ENCODE assay signal across 17 cellular contexts in the genomic region with DNA sequence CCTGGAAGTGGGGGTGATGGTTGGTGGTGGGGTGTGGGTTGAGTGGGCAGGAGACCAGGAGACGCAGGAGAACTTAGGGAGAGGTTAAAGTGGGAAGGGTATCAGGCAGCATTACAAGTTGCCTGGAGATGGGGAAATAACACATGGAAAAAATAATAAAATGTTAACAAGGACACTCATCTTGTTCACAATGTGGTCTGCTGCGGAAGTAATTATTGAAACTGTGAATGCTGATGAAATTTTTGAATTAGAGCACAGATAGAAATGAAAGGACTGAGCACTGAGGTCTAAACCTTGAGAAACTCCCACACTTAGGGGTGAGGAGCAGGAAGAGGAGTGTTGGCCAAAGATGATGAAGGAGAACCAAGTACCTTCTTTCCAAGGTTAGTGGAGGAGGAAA.
"Had no signal": no experiment of that assay in that cellular context is flagged by ENCODE, and none has a peak within 500 bp of the region (broad histone marks: within the 10 kb centered on the region; RNA-seq: fewer than 3 reads in every experiment).

No MANE protein-coding gene starts in this region.

- FAIRE-seq: frontal cortex, keratinocyte had no signal

- H3K27ac ChIP-seq: lower lobe of right lung, neutrophil, parathyroid adenoma, sigmoid colon, transverse colon, upper lobe of right lung, uterus had no signal

- ATAC-seq: left ventricle myocardium superior; lower lobe of right lung; natural killer cell; right cardiac atrium; stimulated activated memory B cell treated with anti-CD40 and anti-IgM and Interleukin-4, amounts not matched to agents 10 μg/mL and 1 μg/mL and 100 μg/mL, for 72 hours; stimulated activated naive CD8-positive, alpha-beta T cell treated with anti-CD3 and anti-CD28 coated beads, Interleukin-15, Interleukin-2, amounts not matched to agents 100 U/mL and 50 U/mL, for 24 hours; upper lobe of right lung had no signal

- H3K9me3 ChIP-seq: lower lobe of right lung, neutrophil, sigmoid colon, transverse colon, upper lobe of right lung, uterus had no signal

- DNase-seq: dorsolateral prefrontal cortex; effector CD4-positive, alpha-beta T cell; left ventricle myocardium superior; lower lobe of right lung; natural killer cell; right cardiac atrium; sigmoid colon; stimulated activated CD4-positive, alpha-beta T cell treated with anti-CD3 and anti-CD28 coated beads, Interleukin-4, amount 100 ng/mL, for 4 hours; stimulated activated naive CD8-positive, alpha-beta T cell treated with anti-CD3 and anti-CD28 coated beads, Interleukin-15, Interleukin-2, amounts not matched to agents 100 U/mL and 50 U/mL, for 24 hours; transverse colon; upper lobe of right lung; uterus had no signal

- H3K9ac ChIP-seq: parathyroid adenoma had no signal

- H3K36me3 ChIP-seq: lower lobe of right lung, neutrophil, sigmoid colon, transverse colon, upper lobe of right lung, uterus had no signal

- H3K4me3 ChIP-seq: dorsolateral prefrontal cortex, lower lobe of right lung, sigmoid colon, transverse colon, upper lobe of right lung, uterus had no signal

- H3K4me1 ChIP-seq: lower lobe of right lung, parathyroid adenoma, upper lobe of right lung, uterus had no signal

- H3K79me2 ChIP-seq: parathyroid adenoma had no signal

- H3K27me3 ChIP-seq: dorsolateral prefrontal cortex, sigmoid colon, transverse colon, upper lobe of right lung, uterus had no signal

- H2AFZ ChIP-seq: parathyroid adenoma had no signal
